8 cellular contexts compared by ENCODE assay signal in the genomic region with DNA sequence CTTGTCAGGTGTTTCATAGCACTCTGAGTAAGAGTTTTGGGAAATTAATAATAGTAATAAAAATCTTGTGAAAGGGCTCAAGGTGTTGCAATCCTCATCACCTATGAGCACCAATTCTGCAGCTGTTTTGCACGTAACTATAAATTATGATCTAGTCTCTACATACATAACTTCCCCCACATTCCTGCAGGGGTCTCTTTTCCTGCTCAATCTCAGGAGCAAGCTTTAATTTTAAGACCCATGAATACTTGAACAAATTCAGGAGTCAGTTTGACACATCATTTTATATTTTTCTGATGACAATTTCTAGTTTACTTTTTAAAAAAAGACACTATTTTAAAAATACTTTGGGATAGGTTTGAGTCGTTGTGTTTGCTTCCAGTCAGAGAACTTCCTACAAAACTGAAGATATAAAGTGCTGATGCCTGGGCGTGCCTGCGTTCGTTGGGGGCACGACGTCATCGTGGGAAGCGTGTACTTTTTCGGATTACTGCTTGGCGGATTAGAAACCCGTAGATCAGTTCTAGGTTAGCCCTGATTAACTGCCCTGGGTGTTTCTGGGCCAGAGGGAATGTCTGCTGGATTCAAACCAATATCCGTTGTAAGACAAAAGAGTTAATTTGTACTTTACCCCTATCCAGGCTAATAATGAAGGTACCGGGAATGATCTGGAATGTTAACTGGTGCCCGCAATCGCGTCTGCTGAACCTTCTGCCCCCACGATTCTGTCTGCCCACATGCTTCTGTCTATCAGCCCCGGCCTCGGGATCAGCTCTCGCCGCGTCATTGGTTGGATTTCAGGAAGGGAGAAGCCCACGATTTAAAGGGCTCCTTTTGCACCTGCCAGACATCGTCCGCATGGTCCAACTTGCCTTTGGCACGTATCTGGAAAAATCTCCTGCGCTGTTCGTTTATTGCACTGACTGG. TPM values are rescaled to one million over a fixed set of nuclear protein-coding genes. Genes with fewer than 3 reads are reported as not detected.
DNase-seq lines count a peak whose midpoint lies in the region; ATAC-seq, FAIRE-seq and TF ChIP-seq lines count a peak whose summit lies in the region.

No MANE protein-coding gene starts in this region.

- peak overlapping the region; percentile 86 to 91 for H3K27ac ChIP-seq in breast epithelium
- H3K27ac ChIP-seq in keratinocyte (ENCODE audit: control insufficient read depth, insufficient read depth, low read length), result peak overlapping the region; percentile 73

- TF ChIP-seq POLR2A in breast epithelium (IDR thresholded peaks at IDR 0.05), result no peak

- H3K9me1 ChIP-seq in keratinocyte (ENCODE audit: control insufficient read depth, extremely low read depth, insufficient read depth, low read length), result no peaks in the 10 kb centered on the region

- H3K4me3 ChIP-seq in AG04449 (ENCODE audit: low read depth, low read length), result peak overlapping the region; percentile 73
- H3K4me3 ChIP-seq in breast epithelium, result peak overlapping the region; percentile 70 to 97 (median 82)
- peak overlapping the region; percentile 39 to 97 (median 86) for H3K4me3 ChIP-seq in keratinocyte (ENCODE audit: control insufficient read depth in 2 of 3, extremely low read depth in 1 of 3, insufficient read depth in 2 of 3, low read depth in 1 of 3, low read length in 3 of 3)

- TF ChIP-seq CTCF in AG04449 (IDR thresholded peaks at IDR 0.05; ENCODE audit: insufficient read depth, low read length, missing control alignments), result no peak
- peak in 2 of 3 donors; percentile 15 to 16 for TF ChIP-seq CTCF in breast epithelium (IDR thresholded peaks at IDR 0.05)
- peak in 1 of 3 experiments; percentile 38 for TF ChIP-seq CTCF in keratinocyte (optimal IDR thresholded peaks at IDR 0.05 in 1 of 3, IDR thresholded peaks at IDR 0.05 in 1 of 3, conservative IDR thresholded peaks at IDR 0.05 in 1 of 3; ENCODE audit: extremely low read depth in 1 of 3, insufficient read depth in 2 of 3, low read length in 3 of 3)

- H3K27me3 ChIP-seq in breast epithelium (no peaks in the 10 kb centered on the region), keratinocyte (ENCODE audit: control insufficient read depth, extremely low read depth, insufficient read depth, low read length) (no peaks in the 10 kb centered on the region)

- H3K9me3 ChIP-seq in breast epithelium, result no peaks in the 10 kb centered on the region
- no peaks in the 10 kb centered on the region for H3K9me3 ChIP-seq in keratinocyte (ENCODE audit: control insufficient read depth, low read depth, low read length)

- H2AFZ ChIP-seq in keratinocyte (ENCODE audit: control insufficient read depth, low read length), result peak overlapping the region; percentile 94

- H3K79me2 ChIP-seq in keratinocyte (ENCODE audit: control insufficient read depth, insufficient read depth, low read length), result peaks cover 23% of the 10 kb centered on the region

- DNase-seq in AG04449 (ENCODE audit: low read depth, low spot score) (no peak), NCI-H1417 (lab: John Stamatoyannopoulos, UW) (peak; percentile 4 to 97 (median 96)), T-helper 1 cell (peak in 4 of 5 donors; percentile 16 to 64 (median 20)), breast epithelium (ENCODE audit: low spot score in 2 of 2) (no peak), keratinocyte (ENCODE audit: low read depth, low spot score) (no peak)
- DNase-seq in stimulated activated CD4-positive, alpha-beta T cell treated with anti-CD3 and anti-CD28 coated beads, Interleukin-12 subunit alpha, Interleukin-12 subunit beta, amount 100 ng/mL, for 4 hours, result peak; percentile 23

- POLR2A ChIA-PET in AG04449 (lab: Yijun Ruan, JAX), result no interaction called here

- dilution Hi-C loops in keratinocyte (cut with MboI; ENCODE audit: extremely low pct_ligation_motif_present, low sequenced_read_pairs), result no loop called here

- H3K4me2 ChIP-seq in keratinocyte (ENCODE audit: control insufficient read depth, extremely low read depth, insufficient read depth, low read depth, low read length), result peak overlapping the region; percentile 100

- intact Hi-C loops in breast epithelium (cut with DNase I; ENCODE audit: low total_unique reads), result no loop called here

- CTCF ChIA-PET in AG04449 (lab: Yijun Ruan, JAX), result interaction anchor here (0.8 to 2.4 kb wide), 5 partner anchors 12 to 129 kb away, joined by 3 to 11 read pairs (median 4); no protein-coding TSS in a partner anchor

- ATAC-seq in GM19452 (IDR thresholded peaks at IDR 0.05; ENCODE audit: unreplicated experiment) (peak; percentile 1), HG03135 (IDR thresholded peaks at IDR 0.05; ENCODE audit: unreplicated experiment) (no peak)

- peak overlapping the region; percentile 77 for H3K9ac ChIP-seq in keratinocyte (ENCODE audit: control insufficient read depth, extremely low read depth, insufficient read depth, low read length)

- no peak for FAIRE-seq in keratinocyte (lab: Jason Lieb, UNC)

- H3K4me1 ChIP-seq in breast epithelium (no peaks in the 10 kb centered on the region), keratinocyte (ENCODE audit: control insufficient read depth, extremely low read depth, insufficient read depth, low read length) (peaks cover 17% of the 10 kb centered on the region)

- H3K36me3 ChIP-seq in breast epithelium (no peaks in the 10 kb centered on the region), keratinocyte (ENCODE audit: control insufficient read depth in 2 of 2, extremely low read depth in 1 of 2, insufficient read depth in 2 of 2, low read length in 2 of 2) (no peaks in the 10 kb centered on the region)

- no peaks in the 10 kb centered on the region for H4K20me1 ChIP-seq in keratinocyte (ENCODE audit: control insufficient read depth, extremely low read depth, insufficient read depth, low read length)

RNA-seq across cellular contexts. Expression of a gene that starts 0.9 kb away (rescaled TPM):
- 1 to 10 TPM; 4.9 to 8.5 (median 7.5) TPM for total RNA-seq in breast epithelium
- 9.1 to 14.6 TPM (median 14.6 TPM) in 3 replicates for polyA plus RNA-seq in keratinocyte
- polyA plus RNA-seq in keratinocyte (2011; ENCODE audit: low read depth), result 3.1 TPM
- polyA plus RNA-seq in keratinocyte (2011; cell fraction: cytosol; rRNA removed), result 7.0 and 11.5 TPM in 2 replicates
- polyA plus RNA-seq in keratinocyte (2011; cell fraction: nucleus; rRNA removed), result 28.2 and 32.6 TPM in 2 replicates
- 7.3 and 10.7 TPM in 2 replicates for polyA plus RNA-seq in keratinocyte (2012; ENCODE audit: low replicate concordance)
- polyA minus RNA-seq in keratinocyte, result 7.4 to 12.8 TPM (median 8.6 TPM) in 3 replicates
- 6.5 TPM for polyA minus RNA-seq in keratinocyte (2011; cell fraction: cytosol; rRNA and poly(A)+ RNA removed)
- 12.6 and 22.6 TPM in 2 replicates for polyA minus RNA-seq in keratinocyte (2011; cell fraction: nucleus; rRNA and poly(A)+ RNA removed)

Comparison
In these comparisons a context has a peak if more than half of its experiments do, and no peak if none do; other contexts are left out.
1. DNase-seq: peak in NCI-H1417 (3 of 3), T-helper 1 cell (4 of 5) and stimulated activated CD4-positive, alpha-beta T cell treated with anti-CD3 and anti-CD28 coated beads, Interleukin-12 subunit alpha, Interleukin-12 subunit beta, amount 100 ng/mL, for 4 hours (single experiment); none in AG04449 (single experiment), breast epithelium (0 of 2) and keratinocyte (single experiment).
2. Peak in every context shown above with its lines, with median percentiles within 50 percentile points of each other: H3K4me3 ChIP-seq.